In genomic region chr4:95377511-95377910, GRCh38 we compare ENCODE assay signal across 24 cellular contexts.
"Had no signal": no experiment of that assay in that cellular context is flagged by ENCODE, and none has a peak within 500 bp of the region (broad histone marks: within the 10 kb centered on the region; RNA-seq: fewer than 3 reads in every experiment).

No MANE protein-coding gene starts in this region.

- H3K36me3 Mint-ChIP-seq: activated CD8-positive, alpha-beta memory T cell treated with anti-CD3 and anti-CD28 coated beads, Interleukin-2, amount 10 ng/mL, durations not matched to agents 7 days and 5 days; activated naive CD8-positive, alpha-beta T cell; WTC11 had no signal

- H3K4me3 Mint-ChIP-seq: activated CD8-positive, alpha-beta memory T cell treated with anti-CD3 and anti-CD28 coated beads, Interleukin-2, amount 10 ng/mL, durations not matched to agents 7 days and 5 days; activated naive CD4-positive, alpha-beta T cell treated with anti-CD3 and anti-CD28 coated beads for 36 hours; activated naive CD8-positive, alpha-beta T cell; activated T-cell treated with anti-CD3 and anti-CD28 coated beads, Interleukin-2, amount 50 U/mL, for 24 hours; activated T-helper 1 cell treated with anti-CD3 and anti-CD28 coated beads, Interleukin-12 subunit alpha, Interleukin-12 subunit beta, Interleukin-2, Interleukin-4 antibody, amounts not matched to agents 30 ng/mL and 10 ng/mL and 1 ng/mL, durations not matched to agents 14 hours and 24 hours and 36 hours; T-helper 1 cell treated with Interleukin-12 subunit alpha and Interleukin-12 subunit beta and Interleukin-4 antibody, amounts not matched to agents 30 μg/mL and 1 μg/mL, for 36 hours; WTC11 had no signal

- H3K27ac Mint-ChIP-seq: activated CD8-positive, alpha-beta memory T cell treated with anti-CD3 and anti-CD28 coated beads, Interleukin-2, amount 10 ng/mL, durations not matched to agents 7 days and 5 days; activated naive CD4-positive, alpha-beta T cell treated with anti-CD3 and anti-CD28 coated beads for 36 hours; activated naive CD8-positive, alpha-beta T cell; activated T-cell treated with anti-CD3 and anti-CD28 coated beads, Interleukin-2, amount 50 U/mL, for 24 hours; activated T-helper 1 cell treated with anti-CD3 and anti-CD28 coated beads, Interleukin-12 subunit alpha, Interleukin-12 subunit beta, Interleukin-2, Interleukin-4 antibody, amounts not matched to agents 30 ng/mL and 10 ng/mL and 1 ng/mL, durations not matched to agents 14 hours and 24 hours and 36 hours; T-helper 1 cell treated with Interleukin-12 subunit alpha and Interleukin-12 subunit beta and Interleukin-4 antibody, amounts not matched to agents 30 μg/mL and 1 μg/mL, for 36 hours; WTC11 had no signal

- DNase-seq: activated CD4-positive, alpha-beta T cell treated with anti-CD3 and anti-CD28 coated beads for 48 hours; activated CD4-positive, alpha-beta T cell treated with anti-CD3 and anti-CD28 coated beads, Interleukin-2, amount 50 U/mL, for 48 hours; activated CD4-positive, CD25-positive, alpha-beta regulatory T cell treated with anti-CD3 and anti-CD28 coated beads, Interleukin-2, amount 50 U/mL, for 72 hours; activated CD8-positive, alpha-beta memory T cell treated with anti-CD3 and anti-CD28 coated beads, Interleukin-2, amount 10 ng/mL, durations not matched to agents 7 days and 5 days; activated effector memory CD4-positive, alpha-beta T cell treated with Interleukin-2 at 50 U/mL for 16 hours; activated naive CD4-positive, alpha-beta T cell treated with anti-CD3 and anti-CD28 coated beads for 36 hours; activated T-cell treated with anti-CD3 and anti-CD28 coated beads, Interleukin-2, amount 50 U/mL, for 24 hours; amygdala; brain microvascular endothelial cell; Karpas-422; MM.1S; NCI-H1105 treated with DMSO at 0.1 percent for 48 hours; NCI-H1436 treated with DMSO at 0.1 percent for 48 hours; NCI-H187; NCI-H2081; NCI-H345; NCI-H526; Peyer's patch; Right ventricle myocardium superior had no signal

- H3K9me3 Mint-ChIP-seq: activated naive CD4-positive, alpha-beta T cell treated with anti-CD3 and anti-CD28 coated beads for 36 hours; activated T-cell treated with anti-CD3 and anti-CD28 coated beads, Interleukin-2, amount 50 U/mL, for 24 hours; activated T-helper 1 cell treated with anti-CD3 and anti-CD28 coated beads, Interleukin-12 subunit alpha, Interleukin-12 subunit beta, Interleukin-2, Interleukin-4 antibody, amounts not matched to agents 30 ng/mL and 10 ng/mL and 1 ng/mL, durations not matched to agents 14 hours and 24 hours and 36 hours; T-helper 1 cell treated with Interleukin-12 subunit alpha and Interleukin-12 subunit beta and Interleukin-4 antibody, amounts not matched to agents 30 μg/mL and 1 μg/mL, for 36 hours; WTC11 had no signal

- ATAC-seq: activated CD8-positive, alpha-beta memory T cell treated with anti-CD3 and anti-CD28 coated beads, Interleukin-2, amount 10 ng/mL, durations not matched to agents 7 days and 5 days; K562; WTC11 had no signal

- H3K27me3 Mint-ChIP-seq: activated CD8-positive, alpha-beta memory T cell treated with anti-CD3 and anti-CD28 coated beads, Interleukin-2, amount 10 ng/mL, durations not matched to agents 7 days and 5 days; activated naive CD8-positive, alpha-beta T cell; activated T-cell treated with anti-CD3 and anti-CD28 coated beads, Interleukin-2, amount 50 U/mL, for 24 hours had no signal

- H3K4me1 Mint-ChIP-seq: activated CD8-positive, alpha-beta memory T cell treated with anti-CD3 and anti-CD28 coated beads, Interleukin-2, amount 10 ng/mL, durations not matched to agents 7 days and 5 days had no signal
